In genomic region chr2:25411753-25412152, GRCh38 we compare ENCODE assay signal across 22 cellular contexts.
DNase-seq lines count a peak whose midpoint lies in the region; ATAC-seq and TF ChIP-seq lines count a peak whose summit lies in the region.
"Had no signal": no experiment of that assay in that cellular context is flagged by ENCODE, and none has a peak within 500 bp of the region (broad histone marks: within the 10 kb centered on the region; RNA-seq: fewer than 3 reads in every experiment).

No MANE protein-coding gene starts in this region.

- H3K4me3 ChIP-seq in SU-DHL-6 (ENCODE audit: insufficient read depth, low read length, poor library complexity, severe bottlenecking), result no peak overlapping the region
- H3K4me3 ChIP-seq in thoracic aorta, result peak overlapping the region; percentile 41
- no peak overlapping the region for H3K4me3 ChIP-seq in HAP-1
- H3K4me3 ChIP-seq: A549, PC-9, SJSA1 had no signal

- DNase-seq in memory B cell (ENCODE audit: low spot score in 2 of 2) (no peak), thoracic aorta (ENCODE audit: low spot score) (no peak), HAP-1 (ENCODE audit: low spot score in 2 of 2) (no peak)
- no peak for DNase-seq in activated naive CD4-positive, alpha-beta T cell treated with anti-CD3 and anti-CD28 coated beads, Interleukin-2, amount 50 U/mL, for 16 hours
- DNase-seq: DMS153, DND-41, GOT3, HCEC 1CT, KG1, NCI-H1048, NCI-H1417, NCI-H1694, NCI-H2029 treated with DMSO at 0.1 percent for 48 hours, NCI-H526, PC-9, Right ventricle myocardium superior, T-cell had no signal

- H3K9me3 Mint-ChIP-seq in IgD-negative memory B cell (peaks cover 0 to 3% (median 0%) of the 10 kb centered on the region in 3 donors), memory B cell (peaks cover 2% of the 10 kb centered on the region)
- H3K9me3 Mint-ChIP-seq: T-cell had no signal

- TF ChIP-seq CTCF in SU-DHL-6 (IDR thresholded peaks at IDR 0.05; ENCODE audit: insufficient read depth, low read length, poor library complexity, severe bottlenecking) (no peak), thoracic aorta (IDR thresholded peaks at IDR 0.05) (no peak)

- H3K4me1 ChIP-seq in thoracic aorta (ENCODE audit: control insufficient read depth in 1 of 2, low read depth in 2 of 2), result peaks cover 11 to 19% of the 10 kb centered on the region in 2 donors
- H3K4me1 ChIP-seq in HAP-1, result no peaks in the 10 kb centered on the region
- H3K4me1 ChIP-seq: A549, SJSA1 had no signal

- no peaks in the 10 kb centered on the region for H3K36me3 Mint-ChIP-seq in IgD-negative memory B cell
- H3K36me3 Mint-ChIP-seq in memory B cell, result no peaks in the 10 kb centered on the region

- H3K4me1 Mint-ChIP-seq in IgD-negative memory B cell (peaks cover 43 to 54% (median 52%) of the 10 kb centered on the region in 3 donors), memory B cell (peaks cover 42% of the 10 kb centered on the region)

- H3K9me3 ChIP-seq in SU-DHL-6 (ENCODE audit: insufficient read depth, low read length) (no peaks in the 10 kb centered on the region), thoracic aorta (no peaks in the 10 kb centered on the region), HAP-1 (no peaks in the 10 kb centered on the region)
- H3K9me3 ChIP-seq: A549, SJSA1 had no signal

- H3K9me2 ChIP-seq in SU-DHL-6 (replicated peaks; ENCODE audit: insufficient read depth, low read length), result no peaks in the 10 kb centered on the region

- H3K27ac ChIP-seq in SU-DHL-6 (ENCODE audit: low read depth, low read length), result peak overlapping the region; percentile 56
- H3K27ac ChIP-seq in thoracic aorta, result peak overlapping the region; percentile 7 to 25
- H3K27ac ChIP-seq: A549, PC-9, SJSA1 had no signal

- peak overlapping the region; percentile 42 for H3K4me2 ChIP-seq in SU-DHL-6 (ENCODE audit: low read depth, low read length, poor library complexity, severe bottlenecking)
- H3K4me2 ChIP-seq: A549, PC-9 had no signal

- ATAC-seq in memory B cell (ENCODE audit: low read depth), result no peak
- ATAC-seq in thoracic aorta (ENCODE audit: insufficient number of reproducible peaks, low FRiP score, low read depth), result no peak
- ATAC-seq in GM19452 (IDR thresholded peaks at IDR 0.05; ENCODE audit: unreplicated experiment), result no peak
- ATAC-seq: T-cell had no signal

- H3K4me3 Mint-ChIP-seq in IgD-negative memory B cell (peak overlapping the region; percentile 30 to 92 (median 58)), memory B cell (no peak overlapping the region)
- H3K4me3 Mint-ChIP-seq: T-cell had no signal

- H3F3A ChIP-seq in SU-DHL-6 (ENCODE audit: insufficient read depth), result peaks cover 53% of the 10 kb centered on the region

- H3K27ac Mint-ChIP-seq in IgD-negative memory B cell (peak overlapping the region; percentile 62 to 90 (median 88)), memory B cell (peak overlapping the region; percentile 87)
- H3K27ac Mint-ChIP-seq: T-cell had no signal

- H3K27me3 ChIP-seq in SU-DHL-6 (ENCODE audit: low read length) (no peaks in the 10 kb centered on the region), thoracic aorta (replicated peaks; ENCODE audit: insufficient read depth) (no peaks in the 10 kb centered on the region), HAP-1 (ENCODE audit: low read depth) (no peaks in the 10 kb centered on the region)
- H3K27me3 ChIP-seq: SJSA1 had no signal

- no peak overlapping the region for H2AFZ ChIP-seq in SU-DHL-6 (ENCODE audit: low read depth, low read length, severe bottlenecking)
- H2AFZ ChIP-seq: PC-9 had no signal

- no peaks in the 10 kb centered on the region for H4K20me1 ChIP-seq in SU-DHL-6 (ENCODE audit: low read depth, low read length)

- H3K9ac ChIP-seq in SU-DHL-6 (ENCODE audit: low read length), result no peak overlapping the region

- H3K27me3 Mint-ChIP-seq in IgD-negative memory B cell (no peaks in the 10 kb centered on the region), memory B cell (no peaks in the 10 kb centered on the region)
- H3K27me3 Mint-ChIP-seq: T-cell had no signal

- H3K36me3 ChIP-seq in SU-DHL-6 (ENCODE audit: low read length) (no peaks in the 10 kb centered on the region), thoracic aorta (no peaks in the 10 kb centered on the region), HAP-1 (replicated peaks) (no peaks in the 10 kb centered on the region)
- H3K36me3 ChIP-seq: SJSA1 had no signal

- no peaks in the 10 kb centered on the region for H3K79me2 ChIP-seq in SU-DHL-6 (ENCODE audit: insufficient read depth, low read length)

- in situ Hi-C loops in HAP-1 (cut with MboI; ENCODE audit: low sequenced_read_pairs), result no loop called here
